ENCODE assay signal across 16 cellular contexts in genomic region chr17:13520899-13521572, GRCh38.
DNase-seq lines count a peak whose midpoint lies in the region; ATAC-seq and TF ChIP-seq lines count a peak whose summit lies in the region.
"Had no signal": no experiment of that assay in that cellular context is flagged by ENCODE, and none has a peak within 500 bp of the region (broad histone marks: within the 10 kb centered on the region; RNA-seq: fewer than 3 reads in every experiment).

No MANE protein-coding gene starts in this region.

- H3K27me3 ChIP-seq in SK-N-SH (ENCODE audit: insufficient read depth) (no peaks in the 10 kb centered on the region), SJSA1 (replicated peaks) (no peaks in the 10 kb centered on the region)

- no peak overlapping the region for H2AFZ ChIP-seq in SK-N-SH (ENCODE audit: low read depth)

- H3K4me3 ChIP-seq in SK-N-SH (ENCODE audit: low read depth in 2 of 2, low read length in 1 of 2) (no peak overlapping the region), SJSA1 (no peak overlapping the region)

- no peak overlapping the region for H3K27ac Mint-ChIP-seq in activated CD4-positive, alpha-beta T cell treated with anti-CD3 and anti-CD28 coated beads for 36 hours
- H3K27ac Mint-ChIP-seq: activated naive CD4-positive, alpha-beta T cell treated with anti-CD3 and anti-CD28 coated beads for 36 hours; memory B cell had no signal

- no peaks in the 10 kb centered on the region for H4K20me1 ChIP-seq in SK-N-SH (ENCODE audit: insufficient read depth)

- H3K4me1 ChIP-seq in SK-N-SH (ENCODE audit: control insufficient read depth in 1 of 2, insufficient read depth in 2 of 2, low read depth in 1 of 2, low read length in 1 of 2) (peaks cover 0 to 10% of the 10 kb centered on the region in 2 experiments; a peak in 2 of 4 replicates), SJSA1 (replicated peaks) (peaks cover 17% of the 10 kb centered on the region)

- CTCF ChIA-PET in SK-N-SH (lab: Yijun Ruan, JAX): interaction anchor here (1.1 kb wide), 1 partner anchor 491 kb away, joined by 3 read pairs; no protein-coding TSS in a partner anchor
- CTCF ChIA-PET in activated CD4-positive, alpha-beta T cell treated with anti-CD3 and anti-CD28 coated beads for 36 hours (lab: Charles Lee): no interaction called here

- H3K9me2 ChIP-seq in SK-N-SH: no peaks in the 10 kb centered on the region

- no peak overlapping the region for H3K4me2 ChIP-seq in SK-N-SH

- ATAC-seq in SK-N-SH treated with all-trans-retinoic acid at 6 μM for 48 hours: no peak
- no peak for ATAC-seq in activated CD4-positive, alpha-beta T cell treated with anti-CD3 and anti-CD28 coated beads for 36 hours

- no peak for TF ChIP-seq RAD21 in SK-N-SH (IDR thresholded peaks at IDR 0.05; ENCODE audit: low read length)

- TF ChIP-seq EP300 in SK-N-SH (IDR thresholded peaks at IDR 0.05; ENCODE audit: borderline replicate concordance in 1 of 2, low read depth in 1 of 2, low read length in 1 of 2): no peak

- peaks cover 4% of the 10 kb centered on the region for H3K27me3 Mint-ChIP-seq in activated CD4-positive, alpha-beta T cell treated with anti-CD3 and anti-CD28 coated beads for 36 hours
- H3K27me3 Mint-ChIP-seq: central memory CD8-positive, alpha-beta T cell had no signal

- H3F3A ChIP-seq in SK-N-SH (replicated peaks; ENCODE audit: insufficient read depth): peaks cover 9% of the 10 kb centered on the region

- H3K9me3 Mint-ChIP-seq in activated CD4-positive, alpha-beta T cell treated with anti-CD3 and anti-CD28 coated beads for 36 hours (ENCODE audit: low read depth): no peaks in the 10 kb centered on the region
- H3K9me3 Mint-ChIP-seq: activated naive CD4-positive, alpha-beta T cell treated with anti-CD3 and anti-CD28 coated beads for 36 hours; central memory CD8-positive, alpha-beta T cell; memory B cell had no signal

- peaks cover 0 to 30% of the 10 kb centered on the region in 2 experiments for H3K36me3 ChIP-seq in SK-N-SH (replicated peaks in 1 of 2; ENCODE audit: control insufficient read depth in 1 of 2, insufficient read depth in 2 of 2, low read length in 1 of 2)
- peaks cover 7% of the 10 kb centered on the region for H3K36me3 ChIP-seq in SJSA1

- WGBS in SK-N-SH (ENCODE audit: low lambda C conversion rate): 89% methylated on average over 6 of the region's 6 CpGs

- no peak overlapping the region for H3K4me3 Mint-ChIP-seq in activated CD4-positive, alpha-beta T cell treated with anti-CD3 and anti-CD28 coated beads for 36 hours
- H3K4me3 Mint-ChIP-seq: activated naive CD4-positive, alpha-beta T cell treated with anti-CD3 and anti-CD28 coated beads for 36 hours; central memory CD8-positive, alpha-beta T cell; memory B cell had no signal

- H3K79me2 ChIP-seq in SK-N-SH (ENCODE audit: insufficient read depth): peaks cover 58% of the 10 kb centered on the region

- H3K4me1 Mint-ChIP-seq in activated CD4-positive, alpha-beta T cell treated with anti-CD3 and anti-CD28 coated beads for 36 hours: no peaks in the 10 kb centered on the region
- H3K4me1 Mint-ChIP-seq: central memory CD8-positive, alpha-beta T cell; memory B cell had no signal

- H3K27ac ChIP-seq in SK-N-SH (ENCODE audit: low read depth in 2 of 2, low read length in 1 of 2) (no peak overlapping the region), SJSA1 (peak overlapping the region; percentile 66)

- TF ChIP-seq CTCF in SK-N-SH (IDR thresholded peaks at IDR 0.05): no peak

- intact Hi-C loops in activated CD4-positive, alpha-beta T cell treated with anti-CD3 and anti-CD28 coated beads for 36 hours (cut with DNase I, micrococcal nuclease): no loop called here

- no peaks in the 10 kb centered on the region for H3K9me3 ChIP-seq in SK-N-SH
- 0 out of 2 replicates have a peak, but pooled peaks cover 3% of the 10 kb centered on the region for H3K9me3 ChIP-seq in SJSA1 (replicated peaks)

- no peaks in the 10 kb centered on the region for H3K36me3 Mint-ChIP-seq in activated CD4-positive, alpha-beta T cell treated with anti-CD3 and anti-CD28 coated beads for 36 hours (ENCODE audit: low read depth)
- H3K36me3 Mint-ChIP-seq: memory B cell had no signal

- H3K9ac ChIP-seq in SK-N-SH: no peak overlapping the region

- POLR2A ChIA-PET in SK-N-SH (lab: Yijun Ruan, JAX): no interaction called here
- POLR2A ChIA-PET in activated CD4-positive, alpha-beta T cell treated with anti-CD3 and anti-CD28 coated beads for 36 hours (lab: Charles Lee): interaction anchor here (0.6 kb wide), 1 partner anchor 21 kb away, joined by 3 read pairs; no protein-coding TSS in a partner anchor

- DNase-seq in SK-N-SH: no peak
- DNase-seq in SJSA1 (ENCODE audit: low read depth in 1 of 2, low spot score in 2 of 2): peak; percentile 78 to 88
- DNase-seq in fibroblast of peridontal ligament (ENCODE audit: extremely low read depth): peak; percentile 99
- no peak for DNase-seq in stimulated activated CD4-positive, alpha-beta T cell treated with anti-CD3 and anti-CD28 coated beads, Interleukin-4, amount 100 ng/mL, for 1 hour
- no peak for DNase-seq in activated CD4-positive, CD25-positive, alpha-beta regulatory T cell treated with anti-CD3 and anti-CD28 coated beads, Interleukin-2, amount 50 U/mL, for 72 hours
- no peak for DNase-seq in activated CD4-positive, alpha-beta T cell treated with anti-CD3 and anti-CD28 coated beads for 36 hours
- DNase-seq in OCI-M2 (lab: John Stamatoyannopoulos, UW; ENCODE audit: unreplicated experiment): no peak
- DNase-seq: 8988T; activated naive CD4-positive, alpha-beta T cell treated with anti-CD3 and anti-CD28 coated beads for 36 hours; NCI-H2029 treated with DMSO at 0.1 percent for 48 hours; NCI-H774; SHP77 treated with DMSO at 0.1 percent for 48 hours; substantia nigra had no signal

TF ChIP-seq in SK-N-SH, 30 proteins besides CTCF, POLR2A, EP300 and RAD21:
- TF ChIP-seq NFIC (IDR thresholded peaks at IDR 0.05; ENCODE audit: borderline replicate concordance) (0 out of 2 replicates have a peak, but pooled peaks have one; percentile 9), CHD2 (IDR thresholded peaks at IDR 0.05; ENCODE audit: low read length, partially characterized antibody) (no peak)

TF ChIP-seq in SK-N-SH treated with all-trans-retinoic acid at 6 μM for 48 hours, 23 proteins besides CTCF, POLR2A, EP300 and RAD21:
- TF ChIP-seq ZNF565 (CRISPR knock-in tag; conservative IDR thresholded peaks at IDR 0.05; ENCODE audit: low read depth): no peak
- TF ChIP-seq, protein P1, sequence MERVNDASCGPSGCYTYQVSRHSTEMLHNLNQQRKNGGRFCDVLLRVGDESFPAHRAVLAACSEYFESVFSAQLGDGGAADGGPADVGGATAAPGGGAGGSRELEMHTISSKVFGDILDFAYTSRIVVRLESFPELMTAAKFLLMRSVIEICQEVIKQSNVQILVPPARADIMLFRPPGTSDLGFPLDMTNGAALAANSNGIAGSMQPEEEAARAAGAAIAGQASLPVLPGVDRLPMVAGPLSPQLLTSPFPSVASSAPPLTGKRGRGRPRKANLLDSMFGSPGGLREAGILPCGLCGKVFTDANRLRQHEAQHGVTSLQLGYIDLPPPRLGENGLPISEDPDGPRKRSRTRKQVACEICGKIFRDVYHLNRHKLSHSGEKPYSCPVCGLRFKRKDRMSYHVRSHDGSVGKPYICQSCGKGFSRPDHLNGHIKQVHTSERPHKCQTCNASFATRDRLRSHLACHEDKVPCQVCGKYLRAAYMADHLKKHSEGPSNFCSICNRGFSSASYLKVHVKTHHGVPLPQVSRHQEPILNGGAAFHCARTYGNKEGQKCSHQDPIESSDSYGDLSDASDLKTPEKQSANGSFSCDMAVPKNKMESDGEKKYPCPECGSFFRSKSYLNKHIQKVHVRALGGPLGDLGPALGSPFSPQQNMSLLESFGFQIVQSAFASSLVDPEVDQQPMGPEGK (CRISPR knock-in tag; IDR thresholded peaks at IDR 0.05; ENCODE audit: borderline replicate concordance): no peak
- no peak for TF ChIP-seq RARB (CRISPR knock-in tag; IDR thresholded peaks at IDR 0.05)
- TF ChIP-seq, protein P2, sequence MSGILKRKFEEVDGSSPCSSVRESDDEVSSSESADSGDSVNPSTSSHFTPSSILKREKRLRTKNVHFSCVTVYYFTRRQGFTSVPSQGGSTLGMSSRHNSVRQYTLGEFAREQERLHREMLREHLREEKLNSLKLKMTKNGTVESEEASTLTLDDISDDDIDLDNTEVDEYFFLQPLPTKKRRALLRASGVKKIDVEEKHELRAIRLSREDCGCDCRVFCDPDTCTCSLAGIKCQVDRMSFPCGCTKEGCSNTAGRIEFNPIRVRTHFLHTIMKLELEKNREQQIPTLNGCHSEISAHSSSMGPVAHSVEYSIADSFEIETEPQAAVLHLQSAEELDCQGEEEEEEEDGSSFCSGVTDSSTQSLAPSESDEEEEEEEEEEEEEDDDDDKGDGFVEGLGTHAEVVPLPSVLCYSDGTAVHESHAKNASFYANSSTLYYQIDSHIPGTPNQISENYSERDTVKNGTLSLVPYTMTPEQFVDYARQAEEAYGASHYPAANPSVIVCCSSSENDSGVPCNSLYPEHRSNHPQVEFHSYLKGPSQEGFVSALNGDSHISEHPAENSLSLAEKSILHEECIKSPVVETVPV (CRISPR knock-in tag; IDR thresholded peaks at IDR 0.05): no peak
- TF ChIP-seq ZFP30 (CRISPR knock-in tag; IDR thresholded peaks at IDR 0.05): no peak
- TF ChIP-seq TOX (CRISPR knock-in tag; IDR thresholded peaks at IDR 0.05; ENCODE audit: borderline replicate concordance): no peak
- TF ChIP-seq CSDC2 (CRISPR knock-in tag; IDR thresholded peaks at IDR 0.05): no peak
- no peak for TF ChIP-seq BACH2 (CRISPR knock-in tag; IDR thresholded peaks at IDR 0.05; ENCODE audit: borderline replicate concordance)
- no peak for TF ChIP-seq ZNF70 (CRISPR knock-in tag; IDR thresholded peaks at IDR 0.05)
- TF ChIP-seq, protein P3, sequence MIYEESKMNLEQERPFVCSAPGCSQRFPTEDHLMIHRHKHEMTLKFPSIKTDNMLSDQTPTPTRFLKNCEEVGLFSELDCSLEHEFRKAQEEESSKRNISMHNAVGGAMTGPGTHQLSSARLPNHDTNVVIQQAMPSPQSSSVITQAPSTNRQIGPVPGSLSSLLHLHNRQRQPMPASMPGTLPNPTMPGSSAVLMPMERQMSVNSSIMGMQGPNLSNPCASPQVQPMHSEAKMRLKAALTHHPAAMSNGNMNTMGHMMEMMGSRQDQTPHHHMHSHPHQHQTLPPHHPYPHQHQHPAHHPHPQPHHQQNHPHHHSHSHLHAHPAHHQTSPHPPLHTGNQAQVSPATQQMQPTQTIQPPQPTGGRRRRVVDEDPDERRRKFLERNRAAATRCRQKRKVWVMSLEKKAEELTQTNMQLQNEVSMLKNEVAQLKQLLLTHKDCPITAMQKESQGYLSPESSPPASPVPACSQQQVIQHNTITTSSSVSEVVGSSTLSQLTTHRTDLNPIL (CRISPR knock-in tag; IDR thresholded peaks at IDR 0.05; ENCODE audit: low read depth): no peak
- TF ChIP-seq GLIS3 (CRISPR knock-in tag; IDR thresholded peaks at IDR 0.05): no peak
- no peak for TF ChIP-seq ZNF8 (CRISPR knock-in tag; IDR thresholded peaks at IDR 0.05)
TF ChIP-seq in SK-N-SH treated with all-trans-retinoic acid at 6 μM for 48 hours: peak in this region for 0.

Comparison
In these comparisons a context has a peak if more than half of its experiments do, and no peak if none do; other contexts are left out.
1. DNase-seq: peak in SJSA1 (2 of 2) and fibroblast of peridontal ligament (single experiment); none in SK-N-SH (single experiment), stimulated activated CD4-positive, alpha-beta T cell treated with anti-CD3 and anti-CD28 coated beads, Interleukin-4, amount 100 ng/mL, for 1 hour (single experiment), activated CD4-positive, CD25-positive, alpha-beta regulatory T cell treated with anti-CD3 and anti-CD28 coated beads, Interleukin-2, amount 50 U/mL, for 72 hours (single experiment), activated CD4-positive, alpha-beta T cell treated with anti-CD3 and anti-CD28 coated beads for 36 hours (single experiment) and OCI-M2 (single experiment).